ENCODE assay signal across 27 cellular contexts in the genomic region with DNA sequence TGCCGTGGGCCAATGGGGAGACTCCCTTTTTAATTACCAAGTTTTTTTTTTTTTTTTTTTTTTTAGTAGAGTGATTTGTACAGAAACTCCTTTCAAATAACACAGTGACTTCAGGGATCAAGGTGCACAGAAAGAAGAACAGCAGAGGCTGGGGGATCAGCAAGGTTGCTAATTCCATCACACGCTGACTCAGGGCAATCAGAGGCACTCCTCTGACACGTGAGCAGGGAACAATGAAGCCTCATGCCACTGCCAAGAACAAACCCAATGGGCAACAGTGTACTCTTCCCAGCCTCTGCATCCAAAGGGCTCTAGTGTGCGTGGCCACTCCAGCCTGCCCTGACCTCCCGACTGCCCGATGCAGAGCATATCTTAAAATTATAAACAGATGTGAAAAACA.
DNase-seq lines count a peak whose midpoint lies in the region; ATAC-seq and TF ChIP-seq lines count a peak whose summit lies in the region.
"Had no signal": no experiment of that assay in that cellular context is flagged by ENCODE, and none has a peak within 500 bp of the region (broad histone marks: within the 10 kb centered on the region; RNA-seq: fewer than 3 reads in every experiment).

No MANE protein-coding gene starts in this region.

- H3K4me3 ChIP-seq in KMS-11 (IDR thresholded peaks at IDR 0.05; ENCODE audit: insufficient read depth, low read depth, low read length) (no peak overlapping the region), coronary artery (no peak overlapping the region)
- H3K4me3 ChIP-seq: BLaER1 treated with 17β-estradiol and CSF1 and Interleukin-3, amounts not matched to agents 10 nM and 100 nM; GM12878; SK-N-MC had no signal

- H3K4me1 Mint-ChIP-seq in nephron progenitor cell = peaks cover 36% of the 10 kb centered on the region

- TF ChIP-seq CTCF in KMS-11 (conservative IDR thresholded peaks at IDR 0.05; ENCODE audit: low read depth, low read length) (no peak), coronary artery (IDR thresholded peaks at IDR 0.05) (no peak), nephron progenitor cell (IDR thresholded peaks at IDR 0.05) (no peak)

- peaks cover 5% of the 10 kb centered on the region for H3K27me3 Mint-ChIP-seq in nephron progenitor cell (ENCODE audit: low read depth, poor library complexity)
- H3K27me3 Mint-ChIP-seq: CD4-positive, alpha-beta T cell had no signal

- no peaks in the 10 kb centered on the region for H3K79me2 ChIP-seq in KMS-11 (ENCODE audit: insufficient read depth, low read depth)

- H3K36me3 ChIP-seq in KMS-11 (ENCODE audit: insufficient read depth) = no peaks in the 10 kb centered on the region
- H3K36me3 ChIP-seq: BLaER1 treated with 17β-estradiol and CSF1 and Interleukin-3, amounts not matched to agents 10 nM and 100 nM had no signal

- ATAC-seq in GM21576 (IDR thresholded peaks at IDR 0.05; ENCODE audit: unreplicated experiment) = no peak
- ATAC-seq: GM12878, Panc1 had no signal

- H3K9me3 Mint-ChIP-seq in nephron progenitor cell = peaks cover 13% of the 10 kb centered on the region

- peak overlapping the region; percentile 74; the same call in 1 of the 2 replicates for H3K4me2 ChIP-seq in KMS-11
- H3K4me2 ChIP-seq: BLaER1 treated with 17β-estradiol and CSF1 and Interleukin-3, amounts not matched to agents 10 nM and 100 nM had no signal

- DNase-seq in Ammon's horn (ENCODE audit: low spot score) = peak; percentile 26
- DNase-seq in coronary artery (ENCODE audit: low spot score) = peak; percentile 14
- no peak for DNase-seq in nephron progenitor cell
- no peak for DNase-seq in D341Med (ENCODE audit: low spot score)
- DNase-seq in COLO668 (lab: John Stamatoyannopoulos, UW; ENCODE audit: unreplicated experiment) = no peak
- no peak for DNase-seq in NCI-H1930 (lab: John Stamatoyannopoulos, UW)
- DNase-seq: CD4-positive, alpha-beta T cell; COR-L47; DMS 273 treated with DMSO at 0.1 percent for 48 hours; DMS79; EL; GDM1; Kasumi-1; MV-4-11; NCI-H1105; NCI-H1436 treated with DMSO at 0.1 percent for 48 hours; NCI-H187 treated with DMSO at 0.1 percent for 48 hours; NCI-H2107; NCI-H524; NCI-H774; SIG-M5 had no signal

- no peak overlapping the region for H2AFZ ChIP-seq in KMS-11 (ENCODE audit: low read depth)

- H4K20me1 ChIP-seq in KMS-11 (ENCODE audit: insufficient read depth) = no peaks in the 10 kb centered on the region
- H4K20me1 ChIP-seq: BLaER1 treated with 17β-estradiol and CSF1 and Interleukin-3, amounts not matched to agents 10 nM and 100 nM had no signal

- H3K9ac ChIP-seq in KMS-11 = no peak overlapping the region
- H3K9ac ChIP-seq: BLaER1 treated with 17β-estradiol and CSF1 and Interleukin-3, amounts not matched to agents 10 nM and 100 nM had no signal

- H3K27me3 ChIP-seq in KMS-11 (ENCODE audit: insufficient read depth, low read depth) = no peaks in the 10 kb centered on the region
- H3K27me3 ChIP-seq: BLaER1 treated with 17β-estradiol and CSF1 and Interleukin-3, amounts not matched to agents 10 nM and 100 nM had no signal

- peak overlapping the region; percentile 51 for H3K27ac Mint-ChIP-seq in nephron progenitor cell
- H3K27ac Mint-ChIP-seq: CD4-positive, alpha-beta T cell had no signal

- H3K4me3 Mint-ChIP-seq in nephron progenitor cell = no peak overlapping the region
- H3K4me3 Mint-ChIP-seq: CD4-positive, alpha-beta T cell had no signal

- H3K4me1 ChIP-seq in KMS-11 (ENCODE audit: low read depth, poor library complexity, severe bottlenecking) = peaks cover 56% of the 10 kb centered on the region
- H3K4me1 ChIP-seq: BLaER1 treated with 17β-estradiol and CSF1 and Interleukin-3, amounts not matched to agents 10 nM and 100 nM had no signal

- H3K27ac ChIP-seq in KMS-11 (no peak overlapping the region), coronary artery (no peak overlapping the region)
- H3K27ac ChIP-seq: BLaER1 treated with 17β-estradiol and CSF1 and Interleukin-3, amounts not matched to agents 10 nM and 100 nM; SK-N-MC had no signal

- peaks cover 8% of the 10 kb centered on the region for H3K36me3 Mint-ChIP-seq in nephron progenitor cell (ENCODE audit: low read depth)

Comparison
In these comparisons a context has a peak if more than half of its experiments do, and no peak if none do; other contexts are left out.
1. DNase-seq: peak in Ammon's horn (single experiment) and coronary artery (single experiment); none in nephron progenitor cell (single experiment), D341Med (single experiment), COLO668 (single experiment) and NCI-H1930 (0 of 2).